ENCODE assay signal across 17 cellular contexts in genomic region chr10:17506859-17507471, GRCh38. TPM values are rescaled to one million over a fixed set of nuclear protein-coding genes. Genes with fewer than 3 reads are reported as not detected.
A peak's percentile ranks its signal among the peaks of the same experiment; 100 is the strongest.
DNase-seq lines count a peak whose midpoint lies in the region; ATAC-seq, FAIRE-seq and TF ChIP-seq lines count a peak whose summit lies in the region.
"Had no signal": no experiment of that assay in that cellular context is flagged by ENCODE, and none has a peak within 500 bp of the region (broad histone marks: within the 10 kb centered on the region; RNA-seq: fewer than 3 reads in every experiment).

No MANE protein-coding gene starts in this region.

- peak overlapping the region; percentile 7 for H3K4me3 Mint-ChIP-seq in activated CD4-positive, alpha-beta T cell treated with anti-CD3 and anti-CD28 coated beads for 36 hours
- no peak overlapping the region for H3K4me3 Mint-ChIP-seq in activated CD4-positive, alpha-beta memory T cell treated with anti-CD3 and anti-CD28 coated beads for 36 hours
- H3K4me3 Mint-ChIP-seq: stimulated activated memory B cell treated with anti-CD40 and anti-IgM and Interleukin-4, amounts not matched to agents 10 μg/mL and 1 μg/mL and 100 μg/mL, for 72 hours had no signal

- TF ChIP-seq POLR2A in HCT116 (IDR thresholded peaks at IDR 0.05; ENCODE audit: borderline replicate concordance, extremely low read depth, insufficient read depth, insufficient read length), result no peak
- TF ChIP-seq POLR2A in H1 (IDR thresholded peaks at IDR 0.05; ENCODE audit: control extremely low read depth in 1 of 2, low read depth in 2 of 2, low read length in 2 of 2), result no peak

- H3K4me1 Mint-ChIP-seq in activated CD4-positive, alpha-beta T cell treated with anti-CD3 and anti-CD28 coated beads for 36 hours, result peaks cover 24% of the 10 kb centered on the region
- peaks cover 46% of the 10 kb centered on the region for H3K4me1 Mint-ChIP-seq in activated CD4-positive, alpha-beta memory T cell treated with anti-CD3 and anti-CD28 coated beads for 36 hours (ENCODE audit: low read depth)
- H3K4me1 Mint-ChIP-seq: stimulated activated memory B cell treated with anti-CD40 and anti-IgM and Interleukin-4, amounts not matched to agents 10 μg/mL and 1 μg/mL and 100 μg/mL, for 72 hours had no signal

- no peaks in the 10 kb centered on the region for H3K27me3 ChIP-seq in HCT116 (ENCODE audit: insufficient read depth, low read length)
- peaks cover 0 to 1% (median 0%) of the 10 kb centered on the region in 4 experiments; a peak in 1 of 7 replicates for H3K27me3 ChIP-seq in H1 (replicated peaks in 1 of 4; ENCODE audit: control insufficient read depth in 3 of 4, extremely low read depth in 1 of 4, insufficient read depth in 3 of 4, low read length in 3 of 4)
- H3K27me3 ChIP-seq: tibial artery had no signal

- TF ChIP-seq RAD21 in HCT116 (IDR thresholded peaks at IDR 0.05; ENCODE audit: low read depth) (no peak), H1 (IDR thresholded peaks at IDR 0.05 in 1 of 2, conservative IDR thresholded peaks at IDR 0.05 in 1 of 2; ENCODE audit: low read depth in 2 of 2, low read length in 2 of 2) (no peak)

- H3K4me1 ChIP-seq in HCT116 (ENCODE audit: control insufficient read depth in 1 of 2, insufficient read depth in 2 of 2, low read length in 2 of 2) (peaks cover 17 to 35% of the 10 kb centered on the region in 2 experiments), H1 (replicated peaks in 1 of 4; ENCODE audit: control insufficient read depth in 3 of 4, insufficient read depth in 4 of 4, low read length in 3 of 4) (no peaks in the 10 kb centered on the region)

- H3K9me3 ChIP-seq in HCT116 (ENCODE audit: control insufficient read depth in 1 of 2, insufficient read depth in 1 of 2, low read depth in 1 of 2, low read length in 2 of 2), result no peaks in the 10 kb centered on the region
- no peaks in the 10 kb centered on the region for H3K9me3 ChIP-seq in H1 (ENCODE audit: insufficient read depth in 2 of 2, low read depth in 1 of 2, low read length in 1 of 2)
- H3K9me3 ChIP-seq: tibial artery had no signal

- TF ChIP-seq CTCF in HCT116 (IDR thresholded peaks at IDR 0.05 in 2 of 3, conservative IDR thresholded peaks at IDR 0.05 in 1 of 3; ENCODE audit: borderline replicate concordance in 1 of 3, insufficient read depth in 1 of 3, low read depth in 2 of 3, low read length in 2 of 3) (no peak), H1 (IDR thresholded peaks at IDR 0.05; ENCODE audit: control extremely low read depth in 1 of 3, insufficient read depth in 1 of 3, low read depth in 1 of 3, low read length in 3 of 3) (no peak)

- H3K23ac ChIP-seq in H1 (ENCODE audit: insufficient read length), result no peak overlapping the region

- H2BK15ac ChIP-seq in H1 (ENCODE audit: low read length), result no peak overlapping the region

- TF ChIP-seq EP300 in H1 (IDR thresholded peaks at IDR 0.05; ENCODE audit: borderline replicate concordance in 1 of 2, low read depth in 2 of 2, low read length in 2 of 2), result no peak

- DNase-seq in activated CD4-positive, alpha-beta T cell treated with anti-CD3 and anti-CD28 coated beads for 36 hours, result no peak
- DNase-seq in activated CD4-positive, alpha-beta T cell treated with anti-CD3 and anti-CD28 coated beads for 4 hours, result no peak
- no peak for DNase-seq in HCT116 (ENCODE audit: low read depth, low spot score)
- no peak for DNase-seq in activated CD4-positive, alpha-beta memory T cell treated with anti-CD3 and anti-CD28 coated beads for 36 hours
- DNase-seq in H1 (ENCODE audit: low read depth in 1 of 2, low spot score in 2 of 2), result no peak
- DNase-seq in germinal center (ENCODE audit: low spot score), result no peak
- DNase-seq: ACHN; aorta; effector CD8-positive, alpha-beta T cell; NCI-H345; right cardiac atrium; tibial artery had no signal

- H3K9ac ChIP-seq in HCT116 (ENCODE audit: low read length) (no peak overlapping the region), H1 (replicated peaks in 1 of 4; ENCODE audit: extremely low read depth in 1 of 4, low read depth in 3 of 4, low read length in 3 of 4) (no peak overlapping the region)

- CTCF ChIA-PET in activated CD4-positive, alpha-beta T cell treated with anti-CD3 and anti-CD28 coated beads for 36 hours (lab: Charles Lee), result interaction anchor here (0.8 to 1.5 kb wide), 4 partner anchors 11 to 97 kb away, joined by 3 to 4 read pairs (median 3); no protein-coding TSS in a partner anchor
- CTCF ChIA-PET in HCT116 (lab: Charles Lee), result no interaction called here
- CTCF ChIA-PET in activated CD4-positive, alpha-beta memory T cell treated with anti-CD3 and anti-CD28 coated beads for 36 hours (lab: Charles Lee), result no interaction called here
- CTCF ChIA-PET in H1 (lab: Charles Lee; ENCODE audit: partially characterized antibody), result interaction anchor here (0.7 to 1.2 kb wide), 2 partner anchors 10 to 11 kb away, joined by 3 to 4 read pairs; no protein-coding TSS in a partner anchor

- no peak for FAIRE-seq in H1 (lab: Jason Lieb, UNC)

- no peak overlapping the region for H3K56ac ChIP-seq in H1 (replicated peaks; ENCODE audit: insufficient read length, low read depth, low read length)

- peaks cover 3% of the 10 kb centered on the region for H3K9me3 Mint-ChIP-seq in activated CD4-positive, alpha-beta T cell treated with anti-CD3 and anti-CD28 coated beads for 36 hours (ENCODE audit: low read depth)
- no peaks in the 10 kb centered on the region for H3K9me3 Mint-ChIP-seq in activated CD4-positive, alpha-beta memory T cell treated with anti-CD3 and anti-CD28 coated beads for 36 hours
- H3K9me3 Mint-ChIP-seq: stimulated activated memory B cell treated with anti-CD40 and anti-IgM and Interleukin-4, amounts not matched to agents 10 μg/mL and 1 μg/mL and 100 μg/mL, for 72 hours had no signal

- H2AK5ac ChIP-seq in H1 (ENCODE audit: low read depth, low read length), result no peak overlapping the region

- H3K36me3 Mint-ChIP-seq in activated CD4-positive, alpha-beta T cell treated with anti-CD3 and anti-CD28 coated beads for 36 hours (ENCODE audit: low read depth), result no peaks in the 10 kb centered on the region
- H3K36me3 Mint-ChIP-seq in activated CD4-positive, alpha-beta memory T cell treated with anti-CD3 and anti-CD28 coated beads for 36 hours, result peaks cover 2% of the 10 kb centered on the region
- H3K36me3 Mint-ChIP-seq: stimulated activated memory B cell treated with anti-CD40 and anti-IgM and Interleukin-4, amounts not matched to agents 10 μg/mL and 1 μg/mL and 100 μg/mL, for 72 hours had no signal

- H2BK5ac ChIP-seq in H1 (ENCODE audit: low read depth, low read length), result no peak overlapping the region

- POLR2A ChIA-PET in activated CD4-positive, alpha-beta T cell treated with anti-CD3 and anti-CD28 coated beads for 36 hours (lab: Charles Lee), result interaction anchor here (0.5 kb wide), 1 partner anchor 220 kb away, joined by 6 read pairs; no protein-coding TSS in a partner anchor
- POLR2A ChIA-PET in HCT116 (lab: Charles Lee) (no interaction called here), H1 (lab: Charles Lee; ENCODE audit: partially characterized antibody) (interaction anchor here (0.6 kb wide), 1 partner anchor 198 kb away, joined by 3 read pairs; no protein-coding TSS in a partner anchor)
- POLR2A ChIA-PET in activated CD4-positive, alpha-beta memory T cell treated with anti-CD3 and anti-CD28 coated beads for 36 hours (lab: Charles Lee), result no interaction called here

- RAD21 ChIA-PET in HCT116 (lab: Charles Lee; ENCODE audit: low non-redundant PET in 1 of 2, low total read pairs in 2 of 2, uncharacterized antibody in 2 of 2, unreplicated experiment in 2 of 2), result interaction anchor here in 1 of 2 experiments (0.5 kb wide), 1 partner anchor 32 kb away, joined by 4 read pairs; no protein-coding TSS in a partner anchor

- no peak overlapping the region for H3K14ac ChIP-seq in H1 (ENCODE audit: insufficient read length)

- H4K91ac ChIP-seq in H1 (replicated peaks; ENCODE audit: insufficient read length, low read length), result no peak overlapping the region

- no peak overlapping the region for H3K4me3 ChIP-seq in HCT116 (replicated peaks in 1 of 2; ENCODE audit: low read depth in 1 of 2, low read length in 2 of 2)
- no peak overlapping the region for H3K4me3 ChIP-seq in H1 (ENCODE audit: extremely low read depth in 1 of 4, insufficient read depth in 2 of 4, low read depth in 3 of 4, low read length in 4 of 4)
- H3K4me3 ChIP-seq: tibial artery had no signal

- H4K5ac ChIP-seq in H1 (ENCODE audit: insufficient read length, low read depth, low read length), result no peak overlapping the region

- no peak overlapping the region for H3K4me2 ChIP-seq in HCT116 (ENCODE audit: low read length)
- H3K4me2 ChIP-seq in H1 (ENCODE audit: insufficient read depth in 1 of 2, low read depth in 2 of 2, low read length in 2 of 2), result no peak overlapping the region

- H3K27me3 Mint-ChIP-seq in activated CD4-positive, alpha-beta T cell treated with anti-CD3 and anti-CD28 coated beads for 36 hours, result no peaks in the 10 kb centered on the region
- H3K27me3 Mint-ChIP-seq in activated CD4-positive, alpha-beta memory T cell treated with anti-CD3 and anti-CD28 coated beads for 36 hours, result no peaks in the 10 kb centered on the region

- BruUV-seq in HCT116 (replicated peaks; lab: Mats Ljungman, UMichigan), result no TSS peak

- no peak for ATAC-seq in activated CD4-positive, alpha-beta T cell treated with anti-CD3 and anti-CD28 coated beads for 36 hours
- no peak for ATAC-seq in HCT116
- no peak for ATAC-seq in GM18511 (IDR thresholded peaks at IDR 0.05; ENCODE audit: unreplicated experiment)
- no peak for ATAC-seq in HG02885 (IDR thresholded peaks at IDR 0.05; ENCODE audit: poor library complexity, unreplicated experiment)
- ATAC-seq: right cardiac atrium; Right ventricle myocardium inferior; stimulated activated memory B cell treated with anti-CD40 and anti-IgM and Interleukin-4, amounts not matched to agents 10 μg/mL and 1 μg/mL and 100 μg/mL, for 72 hours had no signal

- H3K27ac Mint-ChIP-seq in activated CD4-positive, alpha-beta T cell treated with anti-CD3 and anti-CD28 coated beads for 36 hours, result peak overlapping the region; percentile 73
- peak overlapping the region; percentile 76 for H3K27ac Mint-ChIP-seq in activated CD4-positive, alpha-beta memory T cell treated with anti-CD3 and anti-CD28 coated beads for 36 hours
- H3K27ac Mint-ChIP-seq: stimulated activated memory B cell treated with anti-CD40 and anti-IgM and Interleukin-4, amounts not matched to agents 10 μg/mL and 1 μg/mL and 100 μg/mL, for 72 hours had no signal

- no peak overlapping the region for H2BK120ac ChIP-seq in H1 (replicated peaks; ENCODE audit: low read depth, low read length)

- no peak overlapping the region for H2BK12ac ChIP-seq in H1 (ENCODE audit: low read depth, low read length)

- no peak overlapping the region for H3K18ac ChIP-seq in H1 (ENCODE audit: extremely low read depth, low read length)

- no peak overlapping the region for H3K4ac ChIP-seq in H1 (replicated peaks; ENCODE audit: insufficient read length, low read depth, low read length)

- H3K36me3 ChIP-seq in HCT116 (ENCODE audit: control insufficient read depth in 1 of 2, insufficient read depth in 2 of 2, low read length in 2 of 2) (no peaks in the 10 kb centered on the region), H1 (ENCODE audit: control insufficient read depth in 2 of 4, insufficient read depth in 4 of 4, low read length in 3 of 4) (no peaks in the 10 kb centered on the region)
- H3K36me3 ChIP-seq: tibial artery had no signal

- no peaks in the 10 kb centered on the region for H3K79me1 ChIP-seq in H1 (ENCODE audit: low read depth, low read length)

- WGBS in H1 (ENCODE audit: extremely low coverage in 1 of 2, insufficient coverage in 1 of 2, insufficient read length in 1 of 2, insufficient replicate concordance in 2 of 2, low coverage in 1 of 2, low lambda C conversion rate in 2 of 2, missing lambda C conversion rate in 1 of 2), 2 experiments, result 77% methylated on average over 3 of the region's 3 CpGs; no CpG with 5 or more reads in 1 of the 2 experiments

- H3K9me2 ChIP-seq in HCT116 (ENCODE audit: insufficient read depth), result no peaks in the 10 kb centered on the region

- H4K8ac ChIP-seq in H1 (ENCODE audit: extremely low read depth, insufficient read depth, low read length), result no peak overlapping the region

- H2AFZ ChIP-seq in HCT116 (ENCODE audit: low read depth, low read length, poor library complexity, severe bottlenecking) (peak overlapping the region; percentile 2), H1 (ENCODE audit: low read length) (no peak overlapping the region)

- 0 out of 2 replicates have a peak overlapping the region, but pooled peaks have one; percentile 3 for H2BK20ac ChIP-seq in H1 (ENCODE audit: low read length)

- H3K79me2 ChIP-seq in HCT116 (ENCODE audit: insufficient read depth, low read length) (no peaks in the 10 kb centered on the region), H1 (ENCODE audit: control insufficient read depth in 1 of 2, insufficient read depth in 2 of 2, low read length in 2 of 2) (no peaks in the 10 kb centered on the region)

- H4K20me1 ChIP-seq in HCT116 (ENCODE audit: insufficient read depth) (no peaks in the 10 kb centered on the region), H1 (replicated peaks in 1 of 2; ENCODE audit: control insufficient read depth in 1 of 2, insufficient read depth in 2 of 2, low read length in 2 of 2) (no peaks in the 10 kb centered on the region)

- no peaks in the 10 kb centered on the region for H3K23me2 ChIP-seq in H1 (ENCODE audit: low read depth, low read length)

- intact Hi-C loops in activated CD4-positive, alpha-beta T cell treated with anti-CD3 and anti-CD28 coated beads for 36 hours (cut with DNase I, micrococcal nuclease), result no loop called here
- intact Hi-C loops in HCT116 (cut with micrococcal nuclease), result no loop called here
- intact Hi-C loops in activated CD4-positive, alpha-beta memory T cell treated with anti-CD3 and anti-CD28 coated beads for 36 hours (cut with micrococcal nuclease), result loop anchor here (2.0 kb wide), 1 partner anchor 1152 kb away; the partner anchor contains the start of gene ARL5B

- H3K27ac ChIP-seq in HCT116 (ENCODE audit: low read depth, low read length) (no peak overlapping the region), H1 (ENCODE audit: low read depth, low read length) (no peak overlapping the region)
- H3K27ac ChIP-seq: tibial artery had no signal

RNA-seq across cellular contexts. Expression of gene ST8SIA6, which starts 52.6 kb away (rescaled TPM):
- total RNA-seq in activated CD4-positive, alpha-beta T cell treated with anti-CD3 and anti-CD28 coated beads for 36 hours, result not detected
- 1.3 TPM for total RNA-seq in HCT116 (2021; ENCODE audit: unreplicated experiment)
- polyA plus RNA-seq in HCT116 (2012), result 0.12 and 0.23 TPM in 2 replicates
- under 1 TPM in 1 of 2 experiments, not detected in 1; 0.38 TPM for total RNA-seq in activated CD4-positive, alpha-beta memory T cell treated with anti-CD3 and anti-CD28 coated beads for 36 hours
- total RNA-seq in H1 (2021; fragmentation: NEBNext Ultra II Directional; extraction: Animal tissue kit (Norgen Biotek cat#: 25700)), result 1.1 and 1.3 TPM in 2 replicates
- polyA plus RNA-seq in H1 (2011; rRNA removed), result 0.50 and 0.70 TPM in 2 replicates
- polyA plus RNA-seq in H1 (2011; cell fraction: cytosol; rRNA removed), result 0.53 TPM
- 0.84 TPM for polyA plus RNA-seq in H1 (2011; cell fraction: nucleus; rRNA removed)
- 0.61 to 1.1 TPM (median 0.84 TPM) in 4 replicates for polyA plus RNA-seq in H1 (2012, experiment 1 of 2)
- 0.07 TPM for polyA plus RNA-seq in H1 (2012, experiment 2 of 2)
- polyA plus RNA-seq in H1 (2013, experiment 1 of 2), result 1.6 TPM
- polyA plus RNA-seq in H1 (2013, experiment 2 of 2), result 1.5 TPM
- polyA minus RNA-seq in H1 (2011; rRNA and poly(A)+ RNA removed), result 0.69 and 1.1 TPM in 2 replicates
- 1.2 TPM for polyA minus RNA-seq in H1 (2011; cell fraction: cytosol; rRNA and poly(A)+ RNA removed)
- 4.7 TPM for polyA minus RNA-seq in H1 (2011; cell fraction: nucleus; rRNA and poly(A)+ RNA removed)
- total RNA-seq: H4 had no signal

Comparison
In these comparisons a context has a peak if more than half of its experiments do, and no peak if none do; other contexts are left out.
1. CTCF ChIA-PET loops: an anchor here in activated CD4-positive, alpha-beta T cell treated with anti-CD3 and anti-CD28 coated beads for 36 hours (0.8 to 1.5 kb wide) and H1 (0.7 to 1.2 kb wide); none called in HCT116 and activated CD4-positive, alpha-beta memory T cell treated with anti-CD3 and anti-CD28 coated beads for 36 hours.
2. POLR2A ChIA-PET loops: an anchor here in activated CD4-positive, alpha-beta T cell treated with anti-CD3 and anti-CD28 coated beads for 36 hours (0.5 kb wide) and H1 (0.6 kb wide); none called in HCT116 and activated CD4-positive, alpha-beta memory T cell treated with anti-CD3 and anti-CD28 coated beads for 36 hours.